ENCODE assay signal across 16 cellular contexts in genomic region chr1:3924871-3925655, GRCh38. TPM values are rescaled to one million over a fixed set of nuclear protein-coding genes. Genes with fewer than 3 reads are reported as not detected.
A peak's percentile ranks its signal among the peaks of the same experiment; 100 is the strongest.
DNase-seq lines count a peak whose midpoint lies in the region; ATAC-seq, FAIRE-seq and TF ChIP-seq lines count a peak whose summit lies in the region.
"Had no signal": no experiment of that assay in that cellular context is flagged by ENCODE, and none has a peak within 500 bp of the region (broad histone marks: within the 10 kb centered on the region; RNA-seq: fewer than 3 reads in every experiment).

No MANE protein-coding gene starts in this region.

- intact Hi-C loops in kidney (cut with DNase I) = no loop called here
- intact Hi-C loops in activated T-helper 2 cell treated with anti-CD3 and anti-CD28 coated beads, Interferon-gamma antibody, Interleukin-2, Interleukin-4, amounts not matched to agents 10 μg/mL and 5 μg/mL and 100 μg/mL, durations not matched to agents 14 hours and 24 hours and 36 hours (cut with micrococcal nuclease) = no loop called here

- H3K36me3 ChIP-seq in kidney (ENCODE audit: control insufficient read depth in 1 of 2, insufficient read depth in 2 of 2, low read length in 2 of 2) = no peaks in the 10 kb centered on the region
- H3K36me3 ChIP-seq: pancreas had no signal

- H3K27me3 Mint-ChIP-seq in activated T-helper 2 cell treated with anti-CD3 and anti-CD28 coated beads, Interferon-gamma antibody, Interleukin-2, Interleukin-4, amounts not matched to agents 10 μg/mL and 5 μg/mL and 100 μg/mL, durations not matched to agents 14 hours and 24 hours and 36 hours (ENCODE audit: low read depth) = no peaks in the 10 kb centered on the region

- H3K9me3 Mint-ChIP-seq in activated T-helper 2 cell treated with anti-CD3 and anti-CD28 coated beads, Interferon-gamma antibody, Interleukin-2, Interleukin-4, amounts not matched to agents 10 μg/mL and 5 μg/mL and 100 μg/mL, durations not matched to agents 14 hours and 24 hours and 36 hours = peaks cover 7% of the 10 kb centered on the region

- H3K4me3 Mint-ChIP-seq in activated T-helper 2 cell treated with anti-CD3 and anti-CD28 coated beads, Interferon-gamma antibody, Interleukin-2, Interleukin-4, amounts not matched to agents 10 μg/mL and 5 μg/mL and 100 μg/mL, durations not matched to agents 14 hours and 24 hours and 36 hours (ENCODE audit: low read depth) = no peak overlapping the region

- no peak overlapping the region for H3K4me3 ChIP-seq in kidney (ENCODE audit: low read length in 2 of 2)
- H3K4me3 ChIP-seq: coronary artery, pancreas had no signal

- TF ChIP-seq CTCF in kidney (IDR thresholded peaks at IDR 0.05; ENCODE audit: borderline replicate concordance, extremely low read depth, insufficient read depth) = no peak

- H3K27ac Mint-ChIP-seq in activated T-helper 2 cell treated with anti-CD3 and anti-CD28 coated beads, Interferon-gamma antibody, Interleukin-2, Interleukin-4, amounts not matched to agents 10 μg/mL and 5 μg/mL and 100 μg/mL, durations not matched to agents 14 hours and 24 hours and 36 hours = no peak overlapping the region

- H3K9ac ChIP-seq in kidney (ENCODE audit: low read length in 2 of 2) = no peak overlapping the region

- peaks cover 5% of the 10 kb centered on the region for H3K4me1 Mint-ChIP-seq in activated T-helper 2 cell treated with anti-CD3 and anti-CD28 coated beads, Interferon-gamma antibody, Interleukin-2, Interleukin-4, amounts not matched to agents 10 μg/mL and 5 μg/mL and 100 μg/mL, durations not matched to agents 14 hours and 24 hours and 36 hours (ENCODE audit: low read depth)

- no peak overlapping the region for H3K27ac ChIP-seq in kidney (ENCODE audit: low read depth in 2 of 2, low read length in 2 of 2)
- H3K27ac ChIP-seq: coronary artery, pancreas had no signal

- no peaks in the 10 kb centered on the region for H3K4me1 ChIP-seq in kidney (ENCODE audit: control insufficient read depth in 1 of 2, insufficient read depth in 1 of 2, low read depth in 1 of 2, low read length in 2 of 2)
- H3K4me1 ChIP-seq: Caco-2, pancreas had no signal

- FAIRE-seq in kidney (lab: Jason Lieb, UNC) = no peak
- FAIRE-seq: pancreas had no signal

- H3K36me3 Mint-ChIP-seq in activated T-helper 2 cell treated with anti-CD3 and anti-CD28 coated beads, Interferon-gamma antibody, Interleukin-2, Interleukin-4, amounts not matched to agents 10 μg/mL and 5 μg/mL and 100 μg/mL, durations not matched to agents 14 hours and 24 hours and 36 hours (ENCODE audit: low read depth) = no peaks in the 10 kb centered on the region

- H3K9me3 ChIP-seq in kidney (ENCODE audit: control insufficient read depth in 1 of 2, low read length in 2 of 2) = no peaks in the 10 kb centered on the region
- H3K9me3 ChIP-seq: pancreas had no signal

- no peak for ATAC-seq in GM19328 (IDR thresholded peaks at IDR 0.05; ENCODE audit: unreplicated experiment)
- ATAC-seq: HCT116 had no signal

- DNase-seq in Daoy (ENCODE audit: low read depth) = peak; percentile 67
- peak; percentile 61 for DNase-seq in MV-4-11 (lab: John Stamatoyannopoulos, UW)
- peak; percentile 58 for DNase-seq in NCI-H82 treated with DMSO at 0.1 percent for 48 hours (lab: John Stamatoyannopoulos, UW; ENCODE audit: unreplicated experiment)
- peak; percentile 33 for DNase-seq in kidney
- no peak for DNase-seq in activated naive CD4-positive, alpha-beta T cell (lab: John Stamatoyannopoulos, UW)
- no peak for DNase-seq in activated T-helper 2 cell treated with anti-CD3 and anti-CD28 coated beads, Interferon-gamma antibody, Interleukin-2, Interleukin-4, amounts not matched to agents 10 μg/mL and 5 μg/mL and 100 μg/mL, durations not matched to agents 14 hours and 24 hours and 36 hours (ENCODE audit: low spot score)
- DNase-seq: activated CD4-positive, CD25-positive, alpha-beta regulatory T cell treated with anti-CD3 and anti-CD28 coated beads, Interleukin-2, amount 50 U/mL, for 72 hours; activated T-cell treated with anti-CD3 and anti-CD28 coated beads for 4 hours; amygdala; Caco-2; mesendoderm; stimulated activated CD4-positive, alpha-beta T cell treated with anti-CD3 and anti-CD28 coated beads, Interleukin-12 subunit alpha, Interleukin-12 subunit beta, amount 100 ng/mL, for 4 hours had no signal

RNA-seq across cellular contexts. Expression of gene C1orf174, which starts 25.0 kb away (rescaled TPM):
- total RNA-seq in Daoy (2014; rRNA removed; shearing (Covaris generic)) = 28.3 and 31.8 TPM in 2 replicates
- total RNA-seq in kidney = 16.8 TPM
- 15.9 TPM for polyA plus RNA-seq in kidney (ENCODE audit: insufficient read depth, low read depth, low replicate concordance)
- 44.0 and 44.9 TPM in 2 replicates for total RNA-seq in activated T-helper 2 cell treated with anti-CD3 and anti-CD28 coated beads, Interferon-gamma antibody, Interleukin-2, Interleukin-4, amounts not matched to agents 10 μg/mL and 5 μg/mL and 100 μg/mL, durations not matched to agents 14 hours and 24 hours and 36 hours

Comparison
In these comparisons a context has a peak if more than half of its experiments do, and no peak if none do; other contexts are left out.
1. DNase-seq: peak in Daoy (single experiment), MV-4-11 (single experiment), NCI-H82 treated with DMSO at 0.1 percent for 48 hours (single experiment) and kidney (single experiment); none in activated naive CD4-positive, alpha-beta T cell (0 of 4) and activated T-helper 2 cell treated with anti-CD3 and anti-CD28 coated beads, Interferon-gamma antibody, Interleukin-2, Interleukin-4, amounts not matched to agents 10 μg/mL and 5 μg/mL and 100 μg/mL, durations not matched to agents 14 hours and 24 hours and 36 hours (single experiment).